In the genomic region with DNA sequence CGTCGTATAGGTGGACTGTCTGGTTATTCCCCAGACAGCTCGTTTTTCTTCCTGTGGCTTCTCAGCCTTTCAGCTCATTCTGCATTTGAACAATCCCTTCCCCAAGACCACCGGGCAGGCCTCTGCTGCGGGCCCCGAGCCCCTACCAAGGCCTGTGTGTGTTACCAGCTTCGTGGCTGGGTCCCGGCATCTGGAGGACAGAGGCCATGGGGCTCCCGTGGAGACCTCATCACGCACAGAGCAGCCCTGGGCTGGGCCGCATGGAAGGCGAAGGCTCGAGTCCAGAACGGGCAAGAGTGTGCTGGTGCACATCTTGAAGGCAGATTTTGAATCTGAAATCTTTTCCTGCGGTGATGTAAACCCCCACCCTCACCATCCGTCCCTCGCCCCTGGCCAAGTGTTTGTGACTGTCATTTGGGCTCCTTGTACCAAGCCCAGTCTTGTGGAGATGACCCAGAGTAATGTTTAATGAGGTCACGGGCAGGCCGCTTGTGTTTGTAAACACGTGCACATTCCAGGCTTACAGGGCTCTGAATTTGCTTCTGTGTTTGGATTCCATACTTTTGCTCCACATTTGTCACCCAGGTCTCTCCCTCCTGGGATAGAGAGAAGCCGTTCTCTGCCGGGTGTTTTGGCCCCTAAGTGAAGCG, we compare ENCODE assay signal across 17 cellular contexts.
DNase-seq lines count a peak whose midpoint lies in the region; FAIRE-seq and TF ChIP-seq lines count a peak whose summit lies in the region.
"Had no signal": no experiment of that assay in that cellular context is flagged by ENCODE, and none has a peak within 500 bp of the region (broad histone marks: within the 10 kb centered on the region; RNA-seq: fewer than 3 reads in every experiment).

No MANE protein-coding gene starts in this region.

- TF ChIP-seq CTCF in osteoblast (IDR thresholded peaks at IDR 0.05; ENCODE audit: extremely low read depth, low read depth, low read length) (no peak), GM20000 (IDR thresholded peaks at IDR 0.05; ENCODE audit: extremely low read depth, missing control alignments) (no peak)

- H3K9me3 ChIP-seq in osteoblast (ENCODE audit: low read depth, low read length) = no peaks in the 10 kb centered on the region
- H3K9me3 ChIP-seq: SJSA1 had no signal

- H3K4me2 ChIP-seq in osteoblast (ENCODE audit: insufficient read depth, low read length) = no peak overlapping the region

- no peaks in the 10 kb centered on the region for H3K36me3 ChIP-seq in osteoblast (ENCODE audit: insufficient read depth, low read length)
- H3K36me3 ChIP-seq: SJSA1 had no signal

- FAIRE-seq in HTR-8/SVneo (lab: Jason Lieb, UNC) = no peak
- FAIRE-seq: A204.1 had no signal

- no peak overlapping the region for H3K4me3 ChIP-seq in osteoblast (ENCODE audit: insufficient read depth, low read length)
- H3K4me3 ChIP-seq: SJSA1 had no signal

- no peaks in the 10 kb centered on the region for H3K27me3 ChIP-seq in osteoblast (ENCODE audit: insufficient read depth, low read length)
- H3K27me3 ChIP-seq: SJSA1 had no signal

- no peak overlapping the region for H2AFZ ChIP-seq in osteoblast (ENCODE audit: low read length)

- H3K27ac ChIP-seq in angular gyrus (ENCODE audit: low read depth, low read length) (peak overlapping the region; percentile 64), osteoblast (ENCODE audit: low read depth, low read length) (no peak overlapping the region)
- H3K27ac ChIP-seq: C4-2B, SJSA1 had no signal

- no peaks in the 10 kb centered on the region for H3K4me1 ChIP-seq in osteoblast (ENCODE audit: insufficient read depth, low read length)
- H3K4me1 ChIP-seq: SJSA1 had no signal

- H4K20me1 ChIP-seq in osteoblast (ENCODE audit: insufficient read depth, low read length) = no peaks in the 10 kb centered on the region

- DNase-seq in AG08396 (ENCODE audit: low spot score) (peak; percentile 62), hepatic stellate cell (ENCODE audit: low spot score) (peak; percentile 24), osteoblast (ENCODE audit: insufficient read length, low spot score, missing footprints) (peak; percentile 39), GM20000 (ENCODE audit: low spot score) (no peak), HTR-8/SVneo (ENCODE audit: insufficient read length, low spot score) (no peak), COLO829 (ENCODE audit: low spot score) (no peak)
- DNase-seq in NK-92 treated with Interleukin-12 subunit alpha and Interleukin-12 subunit beta, amount 100 ng/mL, for 24 hours (lab: John Stamatoyannopoulos, UW) = no peak
- DNase-seq: COR-L47, DMS153, H7, NCI-H187 treated with DMSO at 0.1 percent for 48 hours, NCI-H345, OCI-M1 had no signal

- no peaks in the 10 kb centered on the region for H3K79me2 ChIP-seq in osteoblast (ENCODE audit: insufficient read depth, low read length)

Comparison
In these comparisons a context has a peak if more than half of its experiments do, and no peak if none do; other contexts are left out.
1. DNase-seq: peak in AG08396 (single experiment), hepatic stellate cell (single experiment) and osteoblast (single experiment); none in NK-92 treated with Interleukin-12 subunit alpha and Interleukin-12 subunit beta, amount 100 ng/mL, for 24 hours (single experiment), GM20000 (single experiment), HTR-8/SVneo (single experiment) and COLO829 (single experiment).